Comparison of ENCODE assay signal across 8 cellular contexts in the genomic region with DNA sequence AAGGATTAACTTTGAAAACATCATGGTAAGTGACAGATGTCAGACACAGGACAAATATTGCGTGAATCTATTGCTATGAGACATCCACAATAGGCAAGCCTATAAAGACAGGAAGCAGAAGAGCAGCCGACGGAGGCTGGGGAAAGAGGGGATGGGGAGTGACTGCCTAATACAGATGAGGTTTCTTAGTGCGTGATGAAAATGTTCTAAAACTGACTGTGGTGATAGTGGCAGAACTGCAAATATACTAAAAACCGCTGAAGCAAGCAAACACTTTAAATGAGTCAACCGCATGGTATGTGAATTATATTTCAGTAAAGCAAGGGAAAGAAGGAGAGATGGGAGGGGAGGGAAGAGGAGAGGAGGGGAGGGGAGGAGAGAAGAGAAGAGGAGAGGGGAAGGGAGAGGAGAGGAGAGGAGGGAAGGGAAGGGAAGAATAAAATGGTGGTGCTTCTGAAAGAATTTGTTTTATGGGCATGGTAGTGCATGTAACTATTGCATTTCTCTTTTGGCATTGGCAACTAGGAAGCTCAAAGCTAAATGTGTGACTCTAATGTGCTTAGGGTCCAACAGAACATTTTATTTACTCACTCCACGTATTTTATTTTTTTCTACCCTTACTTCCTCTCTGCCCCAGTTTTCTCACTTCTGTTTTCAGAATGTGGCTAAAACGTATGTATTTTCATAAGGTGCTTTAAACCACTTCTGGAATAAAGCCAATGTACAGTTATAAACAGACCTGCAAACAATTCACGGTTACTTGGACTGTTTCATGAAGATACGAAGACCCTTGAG. TPM values are rescaled to one million over a fixed set of nuclear protein-coding genes. Genes with fewer than 3 reads are reported as not detected.
DNase-seq lines count a peak whose midpoint lies in the region; ATAC-seq lines count a peak whose summit lies in the region.

No MANE protein-coding gene starts in this region.

- no peaks in the 10 kb centered on the region for H3K9me3 Mint-ChIP-seq in activated naive CD8-positive, alpha-beta T cell treated with anti-CD3 and anti-CD28 coated beads, Interleukin-2, amount 10 ng/mL, durations not matched to agents 7 days and 5 days

- H2BK15ac ChIP-seq in mesenchymal stem cell (ENCODE audit: low read depth, poor library complexity, severe bottlenecking) = no peak overlapping the region

- peak overlapping the region; percentile 31 for H3K9ac ChIP-seq in mesenchymal stem cell (ENCODE audit: low read length)

- H3K36me3 Mint-ChIP-seq in activated naive CD8-positive, alpha-beta T cell treated with anti-CD3 and anti-CD28 coated beads, Interleukin-2, amount 10 ng/mL, durations not matched to agents 7 days and 5 days = peaks cover 62% of the 10 kb centered on the region

- WGBS in mesenchymal stem cell = 27% methylated on average over 10 of the region's 10 CpGs

- H3K27me3 ChIP-seq in mesenchymal stem cell (ENCODE audit: control insufficient read depth in 1 of 2, insufficient read depth in 1 of 2, low read length in 2 of 2) = no peaks in the 10 kb centered on the region

- peak overlapping the region; percentile 73 for H3K27ac ChIP-seq in mesenchymal stem cell (ENCODE audit: low read length, poor library complexity, severe bottlenecking)

- H3K14ac ChIP-seq in mesenchymal stem cell (ENCODE audit: low read length in 2 of 2) = no peak overlapping the region

- H3K18ac ChIP-seq in mesenchymal stem cell (ENCODE audit: low read depth in 1 of 2, low read length in 2 of 2) = no peak overlapping the region

- peaks cover 46 to 57% of the 10 kb centered on the region in 2 experiments for H3K36me3 ChIP-seq in mesenchymal stem cell (ENCODE audit: control insufficient read depth in 1 of 2, insufficient read depth in 2 of 2, low read depth in 1 of 2, low read length in 2 of 2)

- H3K4me3 Mint-ChIP-seq in activated naive CD8-positive, alpha-beta T cell treated with anti-CD3 and anti-CD28 coated beads, Interleukin-2, amount 10 ng/mL, durations not matched to agents 7 days and 5 days = peak overlapping the region; percentile 74

- H3K4me1 Mint-ChIP-seq in activated naive CD8-positive, alpha-beta T cell treated with anti-CD3 and anti-CD28 coated beads, Interleukin-2, amount 10 ng/mL, durations not matched to agents 7 days and 5 days = peaks cover 78% of the 10 kb centered on the region

- peak; percentile 52 for ATAC-seq in GM21381 (IDR thresholded peaks at IDR 0.05; ENCODE audit: unreplicated experiment)
- ATAC-seq in activated naive CD8-positive, alpha-beta T cell treated with anti-CD3 and anti-CD28 coated beads, Interleukin-2, amount 10 ng/mL, durations not matched to agents 7 days and 5 days (ENCODE audit: low read depth) = peak; percentile 47

- no peaks in the 10 kb centered on the region for H3K9me3 ChIP-seq in mesenchymal stem cell (ENCODE audit: control insufficient read depth, low read length)

- no peak overlapping the region for H3K23ac ChIP-seq in mesenchymal stem cell (ENCODE audit: low read length in 2 of 2)

- peaks cover 29% of the 10 kb centered on the region for H3K79me1 ChIP-seq in mesenchymal stem cell (replicated peaks; ENCODE audit: low read length, poor library complexity, severe bottlenecking)

- no peak overlapping the region for H2BK120ac ChIP-seq in mesenchymal stem cell (ENCODE audit: low read depth, low read length)

- no peak overlapping the region for H4K8ac ChIP-seq in mesenchymal stem cell (ENCODE audit: low read length)

- H3K4me2 ChIP-seq in mesenchymal stem cell (ENCODE audit: low read length, poor library complexity, severe bottlenecking) = no peak overlapping the region

- no peak overlapping the region for H2AK5ac ChIP-seq in mesenchymal stem cell (ENCODE audit: low read length, severe bottlenecking)

- H4K91ac ChIP-seq in mesenchymal stem cell (ENCODE audit: low read length) = no peak overlapping the region

- H2AFZ ChIP-seq in mesenchymal stem cell (ENCODE audit: low read depth, low read length) = no peak overlapping the region

- no peak overlapping the region for H2BK5ac ChIP-seq in mesenchymal stem cell (ENCODE audit: low read depth, low read length, poor library complexity, severe bottlenecking)

- POLR2A ChIA-PET in activated naive CD8-positive, alpha-beta T cell treated with anti-CD3 and anti-CD28 coated beads, Interleukin-2, amount 10 ng/mL, durations not matched to agents 7 days and 5 days (lab: Charles Lee) = interaction anchor here (1.0 to 15.1 kb wide), 3 partner anchors 15 to 19 kb away, joined by 3 to 637 read pairs (median 4); a partner anchor contains a TSS

- no peak overlapping the region for H3K4me3 ChIP-seq in mesenchymal stem cell (ENCODE audit: insufficient read depth in 1 of 2, low read depth in 1 of 2, low read length in 2 of 2)

- peak; percentile 19 for DNase-seq in DMS79 (lab: John Stamatoyannopoulos, UW)
- DNase-seq in HuH-7 (ENCODE audit: low spot score) = peak; percentile 52
- DNase-seq in activated naive CD8-positive, alpha-beta T cell treated with anti-CD3 and anti-CD28 coated beads, Interleukin-2, amount 10 ng/mL, durations not matched to agents 7 days and 5 days = no peak
- peak; percentile 94 for DNase-seq in mesenchymal stem cell
- DNase-seq in NCI-H2081 (lab: John Stamatoyannopoulos, UW) = no peak
- DNase-seq in stimulated activated CD4-positive, alpha-beta T cell treated with anti-CD3 and anti-CD28 coated beads, Interleukin-4, amount 100 ng/mL, for 24 hours = no peak
- DNase-seq in occipital lobe (lab: John Stamatoyannopoulos, UW) = no peak

- H3K27me3 Mint-ChIP-seq in activated naive CD8-positive, alpha-beta T cell treated with anti-CD3 and anti-CD28 coated beads, Interleukin-2, amount 10 ng/mL, durations not matched to agents 7 days and 5 days = no peaks in the 10 kb centered on the region

- H3K4ac ChIP-seq in mesenchymal stem cell (ENCODE audit: low read depth in 1 of 2, low read length in 2 of 2) = no peak overlapping the region

- no peak overlapping the region for H2BK12ac ChIP-seq in mesenchymal stem cell (ENCODE audit: low read length in 2 of 2)

- H3K4me1 ChIP-seq in mesenchymal stem cell (ENCODE audit: control insufficient read depth, insufficient read depth, low read depth, low read length) = peaks cover 21% of the 10 kb centered on the region

- peak overlapping the region; percentile 96 for H3K27ac Mint-ChIP-seq in activated naive CD8-positive, alpha-beta T cell treated with anti-CD3 and anti-CD28 coated beads, Interleukin-2, amount 10 ng/mL, durations not matched to agents 7 days and 5 days

RNA-seq across cellular contexts. Expression of a gene that starts 21.3 kb away (rescaled TPM):
- 100 to 1,000 TPM; 482 to 492 TPM for total RNA-seq in activated naive CD8-positive, alpha-beta T cell treated with anti-CD3 and anti-CD28 coated beads, Interleukin-2, amount 10 ng/mL, durations not matched to agents 7 days and 5 days
- polyA plus RNA-seq in mesenchymal stem cell (2013, experiment 1 of 2) = 18.5 TPM
- polyA plus RNA-seq in mesenchymal stem cell (2013, experiment 2 of 2) = 17.8 TPM
- total RNA-seq in occipital lobe = 3.3 TPM

RNA-seq across cellular contexts. Expression of a gene that starts 36.9 kb away (rescaled TPM):
- total RNA-seq in activated naive CD8-positive, alpha-beta T cell treated with anti-CD3 and anti-CD28 coated beads, Interleukin-2, amount 10 ng/mL, durations not matched to agents 7 days and 5 days = not detected
- not detected for polyA plus RNA-seq in mesenchymal stem cell (2013, experiment 1 of 2)
- not detected for polyA plus RNA-seq in mesenchymal stem cell (2013, experiment 2 of 2)
- total RNA-seq in occipital lobe = not detected

RNA-seq across cellular contexts. Expression of a gene that starts 43.6 kb away (rescaled TPM):
- total RNA-seq in activated naive CD8-positive, alpha-beta T cell treated with anti-CD3 and anti-CD28 coated beads, Interleukin-2, amount 10 ng/mL, durations not matched to agents 7 days and 5 days = not detected
- not detected for polyA plus RNA-seq in mesenchymal stem cell (2013, experiment 1 of 2)
- polyA plus RNA-seq in mesenchymal stem cell (2013, experiment 2 of 2) = not detected
- not detected for total RNA-seq in occipital lobe

Comparison
In these comparisons a context has a peak if more than half of its experiments do, and no peak if none do; other contexts are left out.
1. DNase-seq: peak in DMS79 (single experiment), HuH-7 (single experiment) and mesenchymal stem cell (single experiment); none in activated naive CD8-positive, alpha-beta T cell treated with anti-CD3 and anti-CD28 coated beads, Interleukin-2, amount 10 ng/mL, durations not matched to agents 7 days and 5 days (single experiment), NCI-H2081 (0 of 2), stimulated activated CD4-positive, alpha-beta T cell treated with anti-CD3 and anti-CD28 coated beads, Interleukin-4, amount 100 ng/mL, for 24 hours (single experiment) and occipital lobe (single experiment).
2. RNA of a gene that starts 21.3 kb away (total RNA-seq): 482 to 492 TPM in activated naive CD8-positive, alpha-beta T cell treated with anti-CD3 and anti-CD28 coated beads, Interleukin-2, amount 10 ng/mL, durations not matched to agents 7 days and 5 days; 3.3 TPM in occipital lobe (single experiment); every median in the first group is over 100 times any median in the second.